ENCODE assay signal across 8 cellular contexts in genomic region chr6:33313709-33314514, GRCh38. TPM values are rescaled to one million over a fixed set of nuclear protein-coding genes. Genes with fewer than 3 reads are reported as not detected.
DNase-seq lines count a peak whose midpoint lies in the region; ATAC-seq and TF ChIP-seq lines count a peak whose summit lies in the region.

TAPBP (minus strand) TSS chr6:33314078; CDS start chr6:33314041, 37 bp downstream.

- H3K27ac ChIP-seq in effector memory CD4-positive, alpha-beta T cell (ENCODE audit: insufficient read depth, low read length, poor library complexity, severe bottlenecking): peak within 1 kb of the TSS; percentile 100

- peaks cover 5% of the 10 kb centered on the region for H3K36me3 ChIP-seq in effector memory CD4-positive, alpha-beta T cell (ENCODE audit: control insufficient read depth, insufficient read depth, low read length)

- no peaks in the 10 kb centered on the region for H3K9me3 ChIP-seq in effector memory CD4-positive, alpha-beta T cell (ENCODE audit: control insufficient read depth, low read length)

- DNase-seq in GM12865 (ENCODE audit: low read depth): peak; percentile 93
- peak; percentile 68 for DNase-seq in NCI-H748 treated with DMSO at 0.1 percent for 48 hours (lab: John Stamatoyannopoulos, UW)
- DNase-seq in activated CD8-positive, alpha-beta memory T cell treated with anti-CD3 and anti-CD28 coated beads for 24 hours: peak; percentile 92
- peak; percentile 84 to 86 (median 86) for DNase-seq in effector memory CD4-positive, alpha-beta T cell
- peak; percentile 80 to 84 for DNase-seq in lung microvascular endothelial cell (ENCODE audit: low read depth in 2 of 2)
- peak; percentile 69 to 85 (median 79) for DNase-seq in stimulated activated CD4-positive, alpha-beta T cell treated with anti-CD3 and anti-CD28 coated beads, TNF-alpha, amount 100 ng/mL, for 24 hours (ENCODE audit: low read depth in 3 of 3)

- TF ChIP-seq CTCF in GM12865 (IDR thresholded peaks at IDR 0.05; ENCODE audit: insufficient read depth, low read depth, low read length, missing control alignments): no peak

- peaks cover 34% of the 10 kb centered on the region for H3K4me1 ChIP-seq in effector memory CD4-positive, alpha-beta T cell (ENCODE audit: control insufficient read depth, insufficient read depth, low read length, poor library complexity, severe bottlenecking)

- H3K27me3 ChIP-seq in effector memory CD4-positive, alpha-beta T cell (replicated peaks; ENCODE audit: control insufficient read depth, insufficient read depth, low read length, poor library complexity, severe bottlenecking): no peaks in the 10 kb centered on the region

- ATAC-seq in HG02798 (IDR thresholded peaks at IDR 0.05; ENCODE audit: poor library complexity, unreplicated experiment): peak; percentile 40
- no peak for ATAC-seq in HG03025 (IDR thresholded peaks at IDR 0.05; ENCODE audit: low FRiP score, unreplicated experiment)

- H3K4me3 ChIP-seq in GM12865 (ENCODE audit: low read depth, low read length): peak within 1 kb of the TSS; percentile 87
- H3K4me3 ChIP-seq in effector memory CD4-positive, alpha-beta T cell (ENCODE audit: insufficient read depth, low read depth, low read length, poor library complexity, severe bottlenecking): peak within 1 kb of the TSS; percentile 92

RNA-seq across cellular contexts. Expression of gene TAPBP, which starts in this region (rescaled TPM):
- total RNA-seq in lung microvascular endothelial cell: 46.9 and 57.7 TPM in 2 replicates
